In the genomic region with DNA sequence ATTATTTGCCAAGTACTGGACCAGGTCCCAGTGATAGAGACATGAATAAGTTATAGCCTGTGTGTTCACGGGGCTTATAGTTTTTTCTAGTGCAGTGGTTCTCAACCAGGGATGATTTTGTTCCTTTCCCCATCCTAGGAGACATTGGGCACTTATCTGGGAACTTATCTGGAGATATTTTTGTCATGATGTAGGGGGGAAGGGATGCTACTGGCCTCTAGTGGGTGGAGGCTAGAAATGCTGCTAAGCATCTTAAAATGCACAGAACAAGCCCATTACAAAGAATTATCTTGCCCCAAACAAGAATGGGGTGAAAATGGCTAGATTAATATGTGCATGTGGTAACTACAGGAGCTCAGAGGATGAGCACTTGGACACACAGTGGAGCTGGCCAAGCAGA, we compare ENCODE assay signal across 8 cellular contexts.
DNase-seq lines count a peak whose midpoint lies in the region; ATAC-seq and TF ChIP-seq lines count a peak whose summit lies in the region.

No MANE protein-coding gene starts in this region.

- no peak overlapping the region for H3K4me2 ChIP-seq in GM23338
- H3K4me2 ChIP-seq in SK-N-SH, result no peak overlapping the region

- DNase-seq in EL (peak; percentile 48), GM23338 (ENCODE audit: low spot score) (peak; percentile 46), SK-N-SH (no peak), lower lobe of right lung (no peak), putamen (ENCODE audit: low spot score) (no peak), GF-D8 (lab: John Stamatoyannopoulos, UW) (no peak), T-helper 17 cell (no peak)
- DNase-seq in activated CD4-positive, alpha-beta T cell treated with anti-CD3 and anti-CD28 coated beads for 1 hour, result no peak

- no peak overlapping the region for H3K4me3 Mint-ChIP-seq in GM23338
- no peak overlapping the region for H3K4me3 Mint-ChIP-seq in T-helper 17 cell

- CTCF ChIA-PET in SK-N-SH (lab: Yijun Ruan, JAX), result interaction anchor here (0.6 to 3.9 kb wide), 15 partner anchors 8 to 104 kb away, joined by 3 to 20 read pairs (median 5); no protein-coding TSS in a partner anchor

- H3K79me2 ChIP-seq in GM23338 (replicated peaks; ENCODE audit: insufficient read depth), result no peaks in the 10 kb centered on the region
- no peaks in the 10 kb centered on the region for H3K79me2 ChIP-seq in SK-N-SH (ENCODE audit: insufficient read depth)

- H3K36me3 Mint-ChIP-seq in GM23338 (ENCODE audit: low read depth), result no peaks in the 10 kb centered on the region
- no peaks in the 10 kb centered on the region for H3K36me3 Mint-ChIP-seq in T-helper 17 cell (ENCODE audit: low read depth)

- H3K9ac ChIP-seq in SK-N-SH, result no peak overlapping the region

- H3K27me3 ChIP-seq in GM23338 (ENCODE audit: insufficient read depth) (no peaks in the 10 kb centered on the region), SK-N-SH (ENCODE audit: insufficient read depth) (no peaks in the 10 kb centered on the region), lower lobe of right lung (ENCODE audit: low read depth) (no peaks in the 10 kb centered on the region)

- H3K27ac Mint-ChIP-seq in GM23338 (no peak overlapping the region), T-helper 17 cell (no peak overlapping the region)

- TF ChIP-seq CTCF in GM23338 (conservative IDR thresholded peaks at IDR 0.05; ENCODE audit: low read depth in 2 of 2), result peak; percentile 73 to 75
- peak; percentile 75 for TF ChIP-seq CTCF in SK-N-SH (IDR thresholded peaks at IDR 0.05)
- TF ChIP-seq CTCF in lower lobe of right lung (IDR thresholded peaks at IDR 0.05), result peak; percentile 30

- H3K27ac ChIP-seq in GM23338 (ENCODE audit: low read depth) (no peak overlapping the region), SK-N-SH (ENCODE audit: low read depth in 2 of 2, low read length in 1 of 2) (no peak overlapping the region), lower lobe of right lung (no peak overlapping the region)

- no peak overlapping the region for H3K4me3 ChIP-seq in GM23338
- no peak overlapping the region; a peak in 1 of 4 replicates for H3K4me3 ChIP-seq in SK-N-SH (ENCODE audit: low read depth in 2 of 2, low read length in 1 of 2)
- H3K4me3 ChIP-seq in lower lobe of right lung, result no peak overlapping the region

- H3K9me3 Mint-ChIP-seq in GM23338, result no peaks in the 10 kb centered on the region

- H3K4me1 Mint-ChIP-seq in GM23338, result no peaks in the 10 kb centered on the region; the same call in 2 of the 3 replicates
- peaks cover under 1% of the 10 kb centered on the region for H3K4me1 Mint-ChIP-seq in T-helper 17 cell

- POLR2A ChIA-PET in SK-N-SH (lab: Yijun Ruan, JAX), result interaction anchor here (1.1 kb wide), 1 partner anchor 16 kb away, joined by 3 read pairs; no protein-coding TSS in a partner anchor

- ATAC-seq in GM23338 (peak; percentile 61), lower lobe of right lung (peak; percentile 26 to 48), T-helper 17 cell (no peak)

- intact Hi-C loops in lower lobe of right lung (cut with DNase I), result no loop called here

- H3K9me3 ChIP-seq in SK-N-SH (no peaks in the 10 kb centered on the region), lower lobe of right lung (no peaks in the 10 kb centered on the region), T-helper 17 cell (ENCODE audit: control insufficient read depth, low read length, poor library complexity, severe bottlenecking) (no peaks in the 10 kb centered on the region)

- H3K4me1 ChIP-seq in GM23338 (ENCODE audit: insufficient read depth), result no peaks in the 10 kb centered on the region
- H3K4me1 ChIP-seq in SK-N-SH (ENCODE audit: control insufficient read depth in 1 of 2, insufficient read depth in 2 of 2, low read depth in 1 of 2, low read length in 1 of 2), result peaks cover under 1 to 46% of the 10 kb centered on the region in 2 experiments; a peak in 2 of 4 replicates
- H3K4me1 ChIP-seq in lower lobe of right lung, result no peaks in the 10 kb centered on the region

- 70% methylated on average over 1 of the region's 1 CpG for WGBS in SK-N-SH (ENCODE audit: low lambda C conversion rate)

- no peaks in the 10 kb centered on the region for H4K20me1 ChIP-seq in GM23338 (replicated peaks; ENCODE audit: insufficient read depth)
- no peaks in the 10 kb centered on the region for H4K20me1 ChIP-seq in SK-N-SH (ENCODE audit: insufficient read depth)

- H3F3A ChIP-seq in GM23338 (replicated peaks; ENCODE audit: low read depth) (no peaks in the 10 kb centered on the region), SK-N-SH (replicated peaks; ENCODE audit: insufficient read depth) (no peaks in the 10 kb centered on the region)

- H3K36me3 ChIP-seq in GM23338 (ENCODE audit: insufficient read depth), result no peaks in the 10 kb centered on the region
- H3K36me3 ChIP-seq in SK-N-SH (replicated peaks in 1 of 2; ENCODE audit: control insufficient read depth in 1 of 2, insufficient read depth in 2 of 2, low read length in 1 of 2), result no peaks in the 10 kb centered on the region
- no peaks in the 10 kb centered on the region for H3K36me3 ChIP-seq in lower lobe of right lung

- H3K9me2 ChIP-seq in GM23338 (ENCODE audit: insufficient read depth) (peaks cover 3% of the 10 kb centered on the region; the same call in 1 of the 2 replicates), SK-N-SH (no peaks in the 10 kb centered on the region)

- H2AFZ ChIP-seq in GM23338 (no peak overlapping the region), SK-N-SH (ENCODE audit: low read depth) (no peak overlapping the region)

- H3K27me3 Mint-ChIP-seq in GM23338 (ENCODE audit: insufficient read depth, low read depth, poor library complexity) (peaks cover 2% of the 10 kb centered on the region), T-helper 17 cell (peaks cover 21% of the 10 kb centered on the region)

- TF ChIP-seq EP300 in SK-N-SH (IDR thresholded peaks at IDR 0.05; ENCODE audit: borderline replicate concordance in 1 of 2, low read depth in 1 of 2, low read length in 1 of 2), result no peak

- peak; percentile 64 for TF ChIP-seq RAD21 in SK-N-SH (IDR thresholded peaks at IDR 0.05; ENCODE audit: low read length)

TF ChIP-seq in GM23338, 12 proteins besides CTCF, POLR2A, EP300 and RAD21 (continues in another document):
- TF ChIP-seq CREB1 (CRISPR knock-in tag; IDR thresholded peaks at IDR 0.05; ENCODE audit: low read depth) (no peak), EZH2 (IDR thresholded peaks at IDR 0.05; ENCODE audit: low read depth, unreplicated experiment) (no peak), EZH2phosphoT487 (IDR thresholded peaks at IDR 0.05; ENCODE audit: unreplicated experiment) (no peak), STAT1 (IDR thresholded peaks at IDR 0.05; ENCODE audit: unreplicated experiment) (no peak), POLR2AphosphoS5 (IDR thresholded peaks at IDR 0.05; ENCODE audit: low read depth) (no peak), ZNF114 (CRISPR knock-in tag; IDR thresholded peaks at IDR 0.05) (no peak)

TF ChIP-seq in SK-N-SH, 30 proteins besides CTCF, POLR2A, EP300 and RAD21:
- no peak for TF ChIP-seq RXRA (IDR thresholded peaks at IDR 0.05; ENCODE audit: borderline replicate concordance, low read depth)
- no peak for TF ChIP-seq ELF1 (IDR thresholded peaks at IDR 0.05)
- TF ChIP-seq TAF1 (IDR thresholded peaks at IDR 0.05; ENCODE audit: borderline replicate concordance, low read depth, low read length), result no peak
- TF ChIP-seq MXI1 (IDR thresholded peaks at IDR 0.05; ENCODE audit: low read depth, low read length), result 0 out of 2 replicates have a peak, but pooled peaks have one; percentile 24
- TF ChIP-seq CHD2 (IDR thresholded peaks at IDR 0.05; ENCODE audit: low read length, partially characterized antibody), result no peak
- 0 out of 2 replicates have a peak, but pooled peaks have one; percentile 18 for TF ChIP-seq RCOR1 (IDR thresholded peaks at IDR 0.05; ENCODE audit: low read length)
- peak; percentile 36 for TF ChIP-seq SMC3 (IDR thresholded peaks at IDR 0.05; ENCODE audit: low read depth, low read length)
TF ChIP-seq in SK-N-SH: peak in this region for 3.

Comparison
In these comparisons a context has a peak if more than half of its experiments do, and no peak if none do; other contexts are left out.
1. DNase-seq: peak in EL (single experiment) and GM23338 (single experiment); none in SK-N-SH (single experiment), lower lobe of right lung (single experiment), activated CD4-positive, alpha-beta T cell treated with anti-CD3 and anti-CD28 coated beads for 1 hour (single experiment), putamen (single experiment), GF-D8 (single experiment) and T-helper 17 cell (0 of 3).
2. Peak in every context shown above with its lines, with median percentiles within 50 percentile points of each other: CTCF ChIP-seq.